ENCODE assay signal across 8 cellular contexts in the genomic region with DNA sequence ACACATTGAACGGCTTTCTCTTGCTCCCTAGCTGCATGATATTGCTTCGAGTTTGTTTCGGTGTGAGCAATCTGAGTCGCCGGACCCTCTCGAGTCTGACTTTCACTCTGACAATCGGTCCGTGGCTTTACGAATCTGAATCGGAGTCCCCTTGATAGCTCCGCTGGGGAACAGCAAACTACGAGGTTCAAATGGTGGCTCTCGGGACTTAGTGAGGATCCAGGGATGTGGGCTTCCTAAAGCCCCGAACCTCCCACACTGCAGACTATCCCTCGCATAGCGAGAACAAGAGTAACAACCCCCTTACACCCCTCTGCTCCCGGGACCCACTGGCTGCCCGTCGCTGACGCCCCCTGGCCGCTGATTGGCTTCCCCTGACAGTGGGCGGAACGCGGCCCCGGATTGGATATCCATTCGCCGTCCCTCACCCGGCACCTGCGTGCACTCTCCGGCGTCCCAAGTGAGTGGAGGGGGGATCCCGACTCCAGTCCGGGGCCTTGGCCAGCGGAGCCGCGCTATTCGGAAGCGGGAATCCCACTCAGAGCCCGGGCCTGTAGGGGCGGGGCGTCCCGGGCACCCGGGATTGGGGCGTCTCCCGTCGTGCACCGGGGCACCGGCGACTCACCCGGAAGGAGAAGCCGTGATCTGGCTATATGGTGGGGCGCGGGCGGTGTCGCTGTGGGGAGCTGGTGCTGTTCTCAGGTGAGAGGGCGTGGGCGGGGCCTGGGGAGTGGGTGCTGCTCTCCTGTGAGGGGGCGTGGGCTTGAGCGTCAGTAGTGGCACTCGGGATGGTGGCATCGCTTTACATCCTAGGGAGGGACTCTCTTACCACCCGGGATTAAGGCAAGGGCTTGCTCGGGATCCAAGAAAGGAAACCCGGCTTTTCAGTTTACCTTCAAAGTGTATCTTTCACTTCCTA. TPM values are rescaled to one million over a fixed set of nuclear protein-coding genes. Genes with fewer than 3 reads are reported as not detected.
DNase-seq lines count a peak whose midpoint lies in the region; FAIRE-seq and TF ChIP-seq lines count a peak whose summit lies in the region.

A gene with protein sequence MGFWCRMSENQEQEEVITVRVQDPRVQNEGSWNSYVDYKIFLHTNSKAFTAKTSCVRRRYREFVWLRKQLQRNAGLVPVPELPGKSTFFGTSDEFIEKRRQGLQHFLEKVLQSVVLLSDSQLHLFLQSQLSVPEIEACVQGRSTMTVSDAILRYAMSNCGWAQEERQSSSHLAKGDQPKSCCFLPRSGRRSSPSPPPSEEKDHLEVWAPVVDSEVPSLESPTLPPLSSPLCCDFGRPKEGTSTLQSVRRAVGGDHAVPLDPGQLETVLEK (plus strand): TSS at position 630 of the 919 bp plus-strand sequence. CDS start 4,278 bp downstream, outside the sequence.

- DNase-seq in GM06990 (ENCODE audit: extremely low read depth, insufficient read length): peak; percentile 93
- peak; percentile 52 for DNase-seq in HFF-Myc (ENCODE audit: extremely low read depth, low read depth)
- DNase-seq in NAMALWA (ENCODE audit: low spot score): peak; percentile 92
- DNase-seq in SK-MEL-5 (ENCODE audit: low read depth, low spot score): peak; percentile 87
- DNase-seq in activated naive CD4-positive, alpha-beta T cell treated with Interleukin-2 at 50 U/mL for 16 hours: peak; percentile 94
- peak; percentile 74 to 82 for DNase-seq in frontal cortex (ENCODE audit: low spot score in 2 of 2)
- peak; percentile 94 for DNase-seq in superior temporal gyrus (ENCODE audit: extremely low spot score)

- H3K4me1 ChIP-seq in neutrophil (ENCODE audit: control insufficient read depth in 1 of 2, insufficient read depth in 1 of 2, low read depth in 1 of 2, low read length in 1 of 2): peaks cover 85 to 91% of the 10 kb centered on the region in 2 experiments

- H3K36me3 ChIP-seq in GM06990 (ENCODE audit: control insufficient read depth, insufficient read depth, low read length): no peaks in the 10 kb centered on the region
- no peaks in the 10 kb centered on the region for H3K36me3 ChIP-seq in neutrophil

- FAIRE-seq in frontal cortex (lab: Jason Lieb, UNC): no peak

- H3K27ac ChIP-seq in neutrophil: peak within 1 kb of the TSS; percentile 96

- no peaks in the 10 kb centered on the region for H3K9me3 ChIP-seq in neutrophil

- H3K4me3 ChIP-seq in GM06990 (replicated peaks; ENCODE audit: low read depth, low read length) (peak within 1 kb of the TSS; percentile 65), HFF-Myc (replicated peaks; ENCODE audit: low read depth, low read length) (peak within 1 kb of the TSS; percentile 76), neutrophil (ENCODE audit: low read depth in 1 of 2, low read length in 1 of 2) (peak within 1 kb of the TSS; percentile 78 to 96)

- H3K27me3 ChIP-seq in GM06990 (replicated peaks; ENCODE audit: control insufficient read depth, insufficient read depth, low read length) (no peaks in the 10 kb centered on the region), neutrophil (no peaks in the 10 kb centered on the region)

- TF ChIP-seq CTCF in GM06990 (IDR thresholded peaks at IDR 0.05; ENCODE audit: insufficient read depth, low read length, poor library complexity, severe bottlenecking) (peak; percentile 19), HFF-Myc (IDR thresholded peaks at IDR 0.05; ENCODE audit: low read depth, low read length, missing control alignments) (no peak), neutrophil (IDR thresholded peaks at IDR 0.05) (peak; percentile 51)

- in situ Hi-C loops in SK-MEL-5 (cut with HindIII; ENCODE audit: low pct_unique_long_range_greater_than_20kb, low sequenced_read_pairs): no loop called here

RNA-seq across cellular contexts. Expression of the gene that starts here (rescaled TPM):
- total RNA-seq in SK-MEL-5 (2014; rRNA removed; shearing (Covaris generic)): 11.0 and 13.0 TPM in 2 replicates
- 16.9 and 21.1 TPM in 2 replicates for polyA plus RNA-seq in SK-MEL-5 (2015; cell fraction: cytosol; rRNA removed)
- 25.1 and 30.3 TPM in 2 replicates for polyA plus RNA-seq in SK-MEL-5 (2015; cell fraction: nucleus; rRNA removed)
- 9.8 TPM for total RNA-seq in frontal cortex

Comparison
In these comparisons a context has a peak if more than half of its experiments do, and no peak if none do; other contexts are left out.
1. Peak in every context shown above with its lines: DNase-seq, H3K4me3 ChIP-seq and H3K27ac ChIP-seq.